In the genomic region with DNA sequence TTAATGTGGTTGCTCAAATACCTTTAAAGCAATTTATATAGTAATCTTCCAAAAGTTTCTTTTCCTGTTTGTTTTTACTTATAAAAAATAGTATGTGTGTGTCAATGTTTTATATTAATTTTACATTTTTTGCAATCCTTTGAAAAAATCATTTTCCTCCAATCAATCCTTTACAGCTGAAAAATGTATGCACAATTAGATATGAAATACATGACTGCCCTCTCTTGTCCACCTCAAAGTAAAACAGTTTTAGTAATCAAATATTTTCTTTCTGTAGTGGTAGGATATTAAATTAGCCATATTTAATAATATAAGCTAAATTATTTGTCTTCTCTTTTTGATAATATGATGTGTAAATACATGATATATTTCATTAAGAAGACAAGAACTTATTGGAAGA, we compare ENCODE assay signal across 10 cellular contexts.
A peak's percentile ranks its signal among the peaks of the same experiment; 100 is the strongest.
DNase-seq lines count a peak whose midpoint lies in the region; ATAC-seq and TF ChIP-seq lines count a peak whose summit lies in the region.
"Had no signal": no experiment of that assay in that cellular context is flagged by ENCODE, and none has a peak within 500 bp of the region (broad histone marks: within the 10 kb centered on the region; RNA-seq: fewer than 3 reads in every experiment).

No MANE protein-coding gene starts in this region.

- H3K4me3 Mint-ChIP-seq in neural crest cell: no peak overlapping the region
- H3K4me3 Mint-ChIP-seq: activated naive CD4-positive, alpha-beta T cell treated with anti-CD3 and anti-CD28 coated beads, Interleukin-2, amount 50 U/mL, for 24 hours had no signal

- H3K27ac Mint-ChIP-seq in neural crest cell (ENCODE audit: unreplicated experiment): no peak overlapping the region
- H3K27ac Mint-ChIP-seq: activated naive CD4-positive, alpha-beta T cell treated with anti-CD3 and anti-CD28 coated beads, Interleukin-2, amount 50 U/mL, for 24 hours had no signal

- H3K27me3 ChIP-seq in brain microvascular endothelial cell (replicated peaks): no peaks in the 10 kb centered on the region
- H3K27me3 ChIP-seq: SJCRH30 had no signal

- no peak for TF ChIP-seq POLR2A in GM18505 (IDR thresholded peaks at IDR 0.05; ENCODE audit: borderline replicate concordance, extremely low read depth, insufficient read depth, insufficient read length)

- ATAC-seq in GM18505 (IDR thresholded peaks at IDR 0.05; ENCODE audit: unreplicated experiment): no peak
- no peak for ATAC-seq in activated CD4-positive, CD25-positive, alpha-beta regulatory T cell treated with anti-CD3 and anti-CD28 coated beads, Interleukin-2, amount 50 U/mL, for 24 hours

- peaks cover 5% of the 10 kb centered on the region for H3K4me1 Mint-ChIP-seq in neural crest cell
- H3K4me1 Mint-ChIP-seq: activated naive CD4-positive, alpha-beta T cell treated with anti-CD3 and anti-CD28 coated beads, Interleukin-2, amount 50 U/mL, for 24 hours had no signal

- H3K9me3 Mint-ChIP-seq in neural crest cell: no peaks in the 10 kb centered on the region
- H3K9me3 Mint-ChIP-seq: activated naive CD4-positive, alpha-beta T cell treated with anti-CD3 and anti-CD28 coated beads, Interleukin-2, amount 50 U/mL, for 24 hours had no signal

- H3K4me3 ChIP-seq in brain microvascular endothelial cell (ENCODE audit: low read depth, low read length): no peak overlapping the region
- H3K4me3 ChIP-seq: SJCRH30 had no signal

- H3K36me3 Mint-ChIP-seq in neural crest cell (ENCODE audit: low read depth): no peaks in the 10 kb centered on the region
- H3K36me3 Mint-ChIP-seq: activated naive CD4-positive, alpha-beta T cell treated with anti-CD3 and anti-CD28 coated beads, Interleukin-2, amount 50 U/mL, for 24 hours had no signal

- H3K27me3 Mint-ChIP-seq in neural crest cell (ENCODE audit: low read depth): no peaks in the 10 kb centered on the region
- H3K27me3 Mint-ChIP-seq: activated naive CD4-positive, alpha-beta T cell treated with anti-CD3 and anti-CD28 coated beads, Interleukin-2, amount 50 U/mL, for 24 hours had no signal

- no peak overlapping the region for H3K27ac ChIP-seq in brain microvascular endothelial cell
- H3K27ac ChIP-seq: SJCRH30 had no signal

- DNase-seq in ELR (ENCODE audit: low read depth) (peak; percentile 51), NCI-H1417 treated with DMSO at 0.1 percent for 48 hours (lab: John Stamatoyannopoulos, UW) (peak; percentile 8), brain microvascular endothelial cell (no peak), neural crest cell (ENCODE audit: low read depth, low spot score) (no peak), posterior cingulate gyrus (no peak), midbrain (lab: John Stamatoyannopoulos, UW) (no peak)

- TF ChIP-seq CTCF in brain microvascular endothelial cell (IDR thresholded peaks at IDR 0.05; ENCODE audit: low read depth, low read length, missing control alignments): peak; percentile 23
- TF ChIP-seq CTCF in neural crest cell (conservative IDR thresholded peaks at IDR 0.05): peak; percentile 73

- intact Hi-C loops in posterior cingulate gyrus (cut with DNase I): no loop called here

- H3K36me3 ChIP-seq in brain microvascular endothelial cell (replicated peaks): no peaks in the 10 kb centered on the region
- H3K36me3 ChIP-seq: SJCRH30 had no signal

- in situ Hi-C loops in brain microvascular endothelial cell (cut with HindIII; ENCODE audit: low pct_ligation_motif_present, low sequenced_read_pairs): no loop called here

Comparison
In these comparisons a context has a peak if more than half of its experiments do, and no peak if none do; other contexts are left out.
1. DNase-seq: peak in ELR (single experiment) and NCI-H1417 treated with DMSO at 0.1 percent for 48 hours (single experiment); none in brain microvascular endothelial cell (single experiment), neural crest cell (single experiment), posterior cingulate gyrus (0 of 10) and midbrain (single experiment).